1 cellular context compared by ENCODE assay signal in genomic region chr7:129187681-129188371, GRCh38.
TF ChIP-seq lines count a peak whose summit lies in the region.

No MANE protein-coding gene starts in this region.

TF ChIP-seq in GM12878, 131 proteins besides CTCF, POLR2A, EP300 and RAD21:
- peak in 1 of 2 experiments; percentile 11; a peak in 1 of 4 replicates for TF ChIP-seq IKZF2 (IDR thresholded peaks at IDR 0.05)
- TF ChIP-seq, protein P1, sequence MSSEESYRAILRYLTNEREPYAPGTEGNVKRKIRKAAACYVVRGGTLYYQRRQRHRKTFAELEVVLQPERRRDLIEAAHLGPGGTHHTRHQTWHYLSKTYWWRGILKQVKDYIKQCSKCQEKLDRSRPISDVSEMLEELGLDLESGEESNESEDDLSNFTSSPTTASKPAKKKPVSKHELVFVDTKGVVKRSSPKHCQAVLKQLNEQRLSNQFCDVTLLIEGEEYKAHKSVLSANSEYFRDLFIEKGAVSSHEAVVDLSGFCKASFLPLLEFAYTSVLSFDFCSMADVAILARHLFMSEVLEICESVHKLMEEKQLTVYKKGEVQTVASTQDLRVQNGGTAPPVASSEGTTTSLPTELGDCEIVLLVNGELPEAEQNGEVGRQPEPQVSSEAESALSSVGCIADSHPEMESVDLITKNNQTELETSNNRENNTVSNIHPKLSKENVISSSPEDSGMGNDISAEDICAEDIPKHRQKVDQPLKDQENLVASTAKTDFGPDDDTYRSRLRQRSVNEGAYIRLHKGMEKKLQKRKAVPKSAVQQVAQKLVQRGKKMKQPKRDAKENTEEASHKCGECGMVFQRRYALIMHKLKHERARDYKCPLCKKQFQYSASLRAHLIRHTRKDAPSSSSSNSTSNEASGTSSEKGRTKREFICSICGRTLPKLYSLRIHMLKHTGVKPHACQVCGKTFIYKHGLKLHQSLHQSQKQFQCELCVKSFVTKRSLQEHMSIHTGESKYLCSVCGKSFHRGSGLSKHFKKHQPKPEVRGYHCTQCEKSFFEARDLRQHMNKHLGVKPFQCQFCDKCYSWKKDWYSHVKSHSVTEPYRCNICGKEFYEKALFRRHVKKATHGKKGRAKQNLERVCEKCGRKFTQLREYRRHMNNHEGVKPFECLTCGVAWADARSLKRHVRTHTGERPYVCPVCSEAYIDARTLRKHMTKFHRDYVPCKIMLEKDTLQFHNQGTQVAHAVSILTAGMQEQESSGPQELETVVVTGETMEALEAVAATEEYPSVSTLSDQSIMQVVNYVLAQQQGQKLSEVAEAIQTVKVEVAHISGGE (CRISPR knock-in tag; IDR thresholded peaks at IDR 0.05): no peak
- TF ChIP-seq RUNX3 (IDR thresholded peaks at IDR 0.05; ENCODE audit: low read length): peak; percentile 53; the same call in 1 of the 2 replicates
- no peak for TF ChIP-seq YBX1 (IDR thresholded peaks at IDR 0.05)
- TF ChIP-seq, protein P2, sequence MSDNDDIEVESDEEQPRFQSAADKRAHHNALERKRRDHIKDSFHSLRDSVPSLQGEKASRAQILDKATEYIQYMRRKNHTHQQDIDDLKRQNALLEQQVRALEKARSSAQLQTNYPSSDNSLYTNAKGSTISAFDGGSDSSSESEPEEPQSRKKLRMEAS (IDR thresholded peaks at IDR 0.05; ENCODE audit: low read depth, low read length): no peak
- no peak for TF ChIP-seq CHD1 (IDR thresholded peaks at IDR 0.05; ENCODE audit: low read depth, low read length)
- no peak for TF ChIP-seq KDM1A (IDR thresholded peaks at IDR 0.05; ENCODE audit: borderline replicate concordance)
- no peak for TF ChIP-seq DPF2 (IDR thresholded peaks at IDR 0.05)
